In genomic region chr18:78390348-78390929, GRCh38 we compare ENCODE assay signal across 10 cellular contexts.
DNase-seq lines count a peak whose midpoint lies in the region; ATAC-seq and TF ChIP-seq lines count a peak whose summit lies in the region.
"Had no signal": no experiment of that assay in that cellular context is flagged by ENCODE, and none has a peak within 500 bp of the region (broad histone marks: within the 10 kb centered on the region; RNA-seq: fewer than 3 reads in every experiment).

No MANE protein-coding gene starts in this region.

- 89 to 93% methylated on average over 23 to 34 of the region's 34 CpGs for WGBS in upper lobe of left lung, 2 donors
- WGBS in gastroesophageal sphincter (ENCODE audit: low coverage in 1 of 2), 2 donors: 90% methylated on average over 2 of the region's 34 CpGs; no CpG with 5 or more reads in 1 of the 2 donors

- TF ChIP-seq EP300 in upper lobe of left lung (IDR thresholded peaks at IDR 0.05): no peak
- no peak for TF ChIP-seq EP300 in gastroesophageal sphincter (IDR thresholded peaks at IDR 0.05)

- ATAC-seq in upper lobe of left lung (ENCODE audit: low FRiP score in 2 of 2) (peak; percentile 7 to 30), GM21528 (IDR thresholded peaks at IDR 0.05; ENCODE audit: low FRiP score, unreplicated experiment) (no peak), gastroesophageal sphincter (no peak)
- ATAC-seq: CD8-positive, alpha-beta T cell had no signal

- no peak for TF ChIP-seq POLR2A in upper lobe of left lung (IDR thresholded peaks at IDR 0.05)
- no peak for TF ChIP-seq POLR2A in gastroesophageal sphincter (IDR thresholded peaks at IDR 0.05)

- no peaks in the 10 kb centered on the region for H3K9me3 ChIP-seq in MG63
- no peaks in the 10 kb centered on the region for H3K9me3 ChIP-seq in upper lobe of left lung
- H3K9me3 ChIP-seq in gastroesophageal sphincter: peaks cover 0 to 26% (median 0%) of the 10 kb centered on the region in 3 donors

- H3K27ac ChIP-seq in upper lobe of left lung: no peak overlapping the region
- H3K27ac ChIP-seq in gastroesophageal sphincter: no peak overlapping the region

- TF ChIP-seq CTCF in upper lobe of left lung (IDR thresholded peaks at IDR 0.05): no peak
- no peak for TF ChIP-seq CTCF in gastroesophageal sphincter (IDR thresholded peaks at IDR 0.05)

- 0 out of 2 replicates have a peak, but pooled peaks cover 1% of the 10 kb centered on the region for H3K27me3 ChIP-seq in H7 (ENCODE audit: control insufficient read depth, insufficient read depth, low read length)
- no peaks in the 10 kb centered on the region for H3K27me3 ChIP-seq in MG63
- H3K27me3 ChIP-seq in upper lobe of left lung: no peaks in the 10 kb centered on the region
- H3K27me3 ChIP-seq in gastroesophageal sphincter: peaks cover 16% of the 10 kb centered on the region

- no peak overlapping the region for H3K4me3 ChIP-seq in H7 (ENCODE audit: insufficient read depth, low read depth, low read length)
- no peak overlapping the region for H3K4me3 ChIP-seq in MG63
- H3K4me3 ChIP-seq in upper lobe of left lung: no peak overlapping the region
- no peak overlapping the region for H3K4me3 ChIP-seq in gastroesophageal sphincter

- H3K4me1 ChIP-seq in upper lobe of left lung: no peaks in the 10 kb centered on the region
- H3K4me1 ChIP-seq in gastroesophageal sphincter: no peaks in the 10 kb centered on the region

- DNase-seq in H7 (peak; percentile 56), MG63 (peak; percentile 11), kidney tubule cell (ENCODE audit: low spot score) (peak; percentile 45), upper lobe of left lung (no peak), 8988T (no peak)
- DNase-seq: CD8-positive, alpha-beta T cell; COR-L47; DND-41 had no signal

- H3K36me3 ChIP-seq in H7 (replicated peaks; ENCODE audit: control insufficient read depth, insufficient read depth, low read length) (no peaks in the 10 kb centered on the region), MG63 (no peaks in the 10 kb centered on the region), upper lobe of left lung (no peaks in the 10 kb centered on the region), gastroesophageal sphincter (no peaks in the 10 kb centered on the region)

Comparison
In these comparisons a context has a peak if more than half of its experiments do, and no peak if none do; other contexts are left out.
1. DNase-seq: peak in H7 (single experiment), MG63 (single experiment) and kidney tubule cell (single experiment); none in upper lobe of left lung (0 of 2) and 8988T (single experiment).
2. ATAC-seq: peak in upper lobe of left lung (2 of 2); none in GM21528 (single experiment) and gastroesophageal sphincter (single experiment).